Comparison of ENCODE assay signal across 8 cellular contexts in genomic region chr1:24727490-24728214, GRCh38. TPM values are rescaled to one million over a fixed set of nuclear protein-coding genes. Genes with fewer than 3 reads are reported as not detected.
DNase-seq lines count a peak whose midpoint lies in the region; ATAC-seq and TF ChIP-seq lines count a peak whose summit lies in the region.

No MANE protein-coding gene starts in this region.

- no peak overlapping the region for H3K27ac Mint-ChIP-seq in activated CD8-positive, alpha-beta memory T cell treated with anti-CD3 and anti-CD28 coated beads, Interleukin-2, amount 10 ng/mL, durations not matched to agents 7 days and 5 days
- no peak overlapping the region for H3K27ac Mint-ChIP-seq in stimulated activated effector memory CD8-positive, alpha-beta T cell treated with anti-CD3 and anti-CD28 coated beads, Interleukin-12 subunit alpha, Interleukin-12 subunit beta, amount 100 ng/mL, for 72 hours
- H3K27ac Mint-ChIP-seq in CD4-positive, alpha-beta T cell: no peak overlapping the region

- CTCF ChIA-PET in activated CD8-positive, alpha-beta memory T cell treated with anti-CD3 and anti-CD28 coated beads, Interleukin-2, amount 10 ng/mL, durations not matched to agents 7 days and 5 days (lab: Charles Lee): interaction anchor here (0.9 to 2.3 kb wide), 4 partner anchors 25 to 965 kb away, joined by 3 to 6 read pairs (median 4); no protein-coding TSS in a partner anchor
- CTCF ChIA-PET in CD4-positive, alpha-beta T cell (lab: Charles Lee): no interaction called here

- H3K27me3 ChIP-seq in CD4-positive, alpha-beta T cell (ENCODE audit: control insufficient read depth, insufficient read depth, low read length): no peaks in the 10 kb centered on the region

- H3K9me3 ChIP-seq in CD4-positive, alpha-beta T cell (ENCODE audit: control insufficient read depth, low read length): no peaks in the 10 kb centered on the region

- POLR2A ChIA-PET in CD4-positive, alpha-beta T cell (lab: Charles Lee): no interaction called here

- ATAC-seq in activated CD8-positive, alpha-beta memory T cell treated with anti-CD3 and anti-CD28 coated beads, Interleukin-2, amount 10 ng/mL, durations not matched to agents 7 days and 5 days: peak; percentile 40
- peak; percentile 63 for ATAC-seq in HG03103 (IDR thresholded peaks at IDR 0.05; ENCODE audit: low read depth, unreplicated experiment)
- peak; percentile 77 to 86 for ATAC-seq in left cardiac atrium
- peak; percentile 34 for ATAC-seq in stimulated activated effector memory CD8-positive, alpha-beta T cell treated with anti-CD3 and anti-CD28 coated beads, Interleukin-12 subunit alpha, Interleukin-12 subunit beta, amount 100 ng/mL, for 72 hours
- no peak for ATAC-seq in CD4-positive, alpha-beta T cell (ENCODE audit: poor library complexity)

- no peak for DNase-seq in activated CD8-positive, alpha-beta memory T cell treated with anti-CD3 and anti-CD28 coated beads, Interleukin-2, amount 10 ng/mL, durations not matched to agents 7 days and 5 days
- DNase-seq in activated CD8-positive, alpha-beta memory T cell treated with anti-CD3 and anti-CD28 coated beads, Interleukin-2, amount 50 U/mL, for 4 hours: no peak
- DNase-seq in T1000 (lab: John Stamatoyannopoulos, UW): peak; percentile 30
- DNase-seq in left cardiac atrium: peak; percentile 77
- no peak for DNase-seq in stimulated activated effector memory CD8-positive, alpha-beta T cell treated with anti-CD3 and anti-CD28 coated beads, Interleukin-12 subunit alpha, Interleukin-12 subunit beta, amount 100 ng/mL, for 72 hours (ENCODE audit: low spot score in 2 of 2)
- DNase-seq in CD4-positive, alpha-beta T cell: no peak
- DNase-seq in ecto neural progenitor cell (ENCODE audit: low spot score): no peak

- intact Hi-C loops in left cardiac atrium (cut with DNase I): no loop called here
- intact Hi-C loops in CD4-positive, alpha-beta T cell (cut with DNase I, micrococcal nuclease): no loop called here

- no peak for TF ChIP-seq CTCF in CD4-positive, alpha-beta T cell (IDR thresholded peaks at IDR 0.05)

- H3K9me3 Mint-ChIP-seq in activated CD8-positive, alpha-beta memory T cell treated with anti-CD3 and anti-CD28 coated beads, Interleukin-2, amount 10 ng/mL, durations not matched to agents 7 days and 5 days (ENCODE audit: low read depth): no peaks in the 10 kb centered on the region
- no peaks in the 10 kb centered on the region for H3K9me3 Mint-ChIP-seq in stimulated activated effector memory CD8-positive, alpha-beta T cell treated with anti-CD3 and anti-CD28 coated beads, Interleukin-12 subunit alpha, Interleukin-12 subunit beta, amount 100 ng/mL, for 72 hours
- H3K9me3 Mint-ChIP-seq in CD4-positive, alpha-beta T cell: no peaks in the 10 kb centered on the region

- H3K4me3 Mint-ChIP-seq in activated CD8-positive, alpha-beta memory T cell treated with anti-CD3 and anti-CD28 coated beads, Interleukin-2, amount 10 ng/mL, durations not matched to agents 7 days and 5 days: no peak overlapping the region
- no peak overlapping the region for H3K4me3 Mint-ChIP-seq in stimulated activated effector memory CD8-positive, alpha-beta T cell treated with anti-CD3 and anti-CD28 coated beads, Interleukin-12 subunit alpha, Interleukin-12 subunit beta, amount 100 ng/mL, for 72 hours
- no peak overlapping the region for H3K4me3 Mint-ChIP-seq in CD4-positive, alpha-beta T cell

- no peak overlapping the region for H3K27ac ChIP-seq in CD4-positive, alpha-beta T cell (ENCODE audit: low read depth, low read length)

- peaks cover 19% of the 10 kb centered on the region for H3K27me3 Mint-ChIP-seq in activated CD8-positive, alpha-beta memory T cell treated with anti-CD3 and anti-CD28 coated beads, Interleukin-2, amount 10 ng/mL, durations not matched to agents 7 days and 5 days
- H3K27me3 Mint-ChIP-seq in CD4-positive, alpha-beta T cell: no peaks in the 10 kb centered on the region

- no peaks in the 10 kb centered on the region for H3K36me3 Mint-ChIP-seq in activated CD8-positive, alpha-beta memory T cell treated with anti-CD3 and anti-CD28 coated beads, Interleukin-2, amount 10 ng/mL, durations not matched to agents 7 days and 5 days
- no peaks in the 10 kb centered on the region for H3K36me3 Mint-ChIP-seq in stimulated activated effector memory CD8-positive, alpha-beta T cell treated with anti-CD3 and anti-CD28 coated beads, Interleukin-12 subunit alpha, Interleukin-12 subunit beta, amount 100 ng/mL, for 72 hours
- no peaks in the 10 kb centered on the region for H3K36me3 Mint-ChIP-seq in CD4-positive, alpha-beta T cell (ENCODE audit: low read depth)

- peaks cover 7% of the 10 kb centered on the region for H3K4me1 Mint-ChIP-seq in activated CD8-positive, alpha-beta memory T cell treated with anti-CD3 and anti-CD28 coated beads, Interleukin-2, amount 10 ng/mL, durations not matched to agents 7 days and 5 days
- peaks cover 9% of the 10 kb centered on the region for H3K4me1 Mint-ChIP-seq in stimulated activated effector memory CD8-positive, alpha-beta T cell treated with anti-CD3 and anti-CD28 coated beads, Interleukin-12 subunit alpha, Interleukin-12 subunit beta, amount 100 ng/mL, for 72 hours
- H3K4me1 Mint-ChIP-seq in CD4-positive, alpha-beta T cell (ENCODE audit: low read depth): peaks cover 1% of the 10 kb centered on the region

RNA-seq across cellular contexts. Expression of gene CLIC4, which starts 17.6 kb away (rescaled TPM):
- total RNA-seq in activated CD8-positive, alpha-beta memory T cell treated with anti-CD3 and anti-CD28 coated beads, Interleukin-2, amount 10 ng/mL, durations not matched to agents 7 days and 5 days: 10 to 100 TPM; 16.9 to 23.0 TPM
- total RNA-seq in left cardiac atrium: 100 to 1,000 TPM; 164 to 263 TPM
- 1 to 10 TPM; 1.1 to 1.3 TPM for total RNA-seq in CD4-positive, alpha-beta T cell

Comparison
In these comparisons a context has a peak if more than half of its experiments do, and no peak if none do; other contexts are left out.
1. DNase-seq: peak in T1000 (single experiment) and left cardiac atrium (single experiment); none in activated CD8-positive, alpha-beta memory T cell treated with anti-CD3 and anti-CD28 coated beads, Interleukin-2, amount 10 ng/mL, durations not matched to agents 7 days and 5 days (single experiment), activated CD8-positive, alpha-beta memory T cell treated with anti-CD3 and anti-CD28 coated beads, Interleukin-2, amount 50 U/mL, for 4 hours (single experiment), stimulated activated effector memory CD8-positive, alpha-beta T cell treated with anti-CD3 and anti-CD28 coated beads, Interleukin-12 subunit alpha, Interleukin-12 subunit beta, amount 100 ng/mL, for 72 hours (0 of 2), CD4-positive, alpha-beta T cell (0 of 10) and ecto neural progenitor cell (single experiment).
2. RNA of gene CLIC4, which starts 17.6 kb away (total RNA-seq): 164 to 263 TPM in left cardiac atrium and 16.9 to 23.0 TPM in activated CD8-positive, alpha-beta memory T cell treated with anti-CD3 and anti-CD28 coated beads, Interleukin-2, amount 10 ng/mL, durations not matched to agents 7 days and 5 days; 1.1 to 1.3 TPM in CD4-positive, alpha-beta T cell; every median in the first group is over 4 times any median in the second.